ENCODE assay signal across 7 cellular contexts in genomic region chr6:163413054-163413344, GRCh38. TPM values are rescaled to one million over a fixed set of nuclear protein-coding genes. Genes with fewer than 3 reads are reported as not detected.
DNase-seq lines count a peak whose midpoint lies in the region; ATAC-seq and TF ChIP-seq lines count a peak whose summit lies in the region.

No MANE protein-coding gene starts in this region.

- H3K27ac Mint-ChIP-seq in activated B cell treated with CpG ODN at 0.5 μM for 24 hours = peak overlapping the region; percentile 91
- no peak overlapping the region for H3K27ac Mint-ChIP-seq in stimulated activated naive CD8-positive, alpha-beta T cell treated with anti-CD3 and anti-CD28 coated beads, Interleukin-15, amount 100 ng/mL, for 72 hours

- CTCF ChIA-PET in activated B cell treated with CpG ODN at 0.5 μM for 24 hours (lab: Charles Lee) = no interaction called here

- no peaks in the 10 kb centered on the region for H3K36me3 ChIP-seq in HUES6 (ENCODE audit: control insufficient read depth, insufficient read depth, low read length)

- peak overlapping the region; percentile 94; the same call in 1 of the 2 replicates for H3K27ac ChIP-seq in HUES6 (ENCODE audit: low read depth, low read length)

- DNase-seq in activated B cell treated with CpG ODN at 0.5 μM for 24 hours (no peak), GM19240 (ENCODE audit: insufficient read length, low spot score) (no peak), NCI-H524 treated with DMSO at 0.1 percent for 48 hours (lab: John Stamatoyannopoulos, UW) (no peak)
- DNase-seq in stimulated activated naive CD8-positive, alpha-beta T cell treated with anti-CD3 and anti-CD28 coated beads, Interleukin-15, amount 100 ng/mL, for 72 hours = no peak

- H3K9ac ChIP-seq in HUES6 (ENCODE audit: low read length) = peak overlapping the region; percentile 88

- POLR2A ChIA-PET in activated B cell treated with CpG ODN at 0.5 μM for 24 hours (lab: Charles Lee) = interaction anchor here (1.0 kb wide), 1 partner anchor 254 kb away, joined by 4 read pairs; no protein-coding TSS in a partner anchor

- no peaks in the 10 kb centered on the region for H3K27me3 Mint-ChIP-seq in activated B cell treated with CpG ODN at 0.5 μM for 24 hours
- H3K27me3 Mint-ChIP-seq in stimulated activated naive CD8-positive, alpha-beta T cell treated with anti-CD3 and anti-CD28 coated beads, Interleukin-15, amount 100 ng/mL, for 72 hours = peaks cover 8% of the 10 kb centered on the region

- H3K9me3 ChIP-seq in HUES6 (ENCODE audit: control insufficient read depth, insufficient read depth, low read depth, low read length) = no peaks in the 10 kb centered on the region

- ATAC-seq in activated B cell treated with CpG ODN at 0.5 μM for 24 hours (ENCODE audit: low read depth) = no peak
- no peak for ATAC-seq in stimulated activated naive CD8-positive, alpha-beta T cell treated with anti-CD3 and anti-CD28 coated beads, Interleukin-15, amount 100 ng/mL, for 72 hours
- no peak for ATAC-seq in HG02885 (IDR thresholded peaks at IDR 0.05; ENCODE audit: poor library complexity, unreplicated experiment)

- H3K4me3 Mint-ChIP-seq in activated B cell treated with CpG ODN at 0.5 μM for 24 hours = peak overlapping the region; percentile 88
- H3K4me3 Mint-ChIP-seq in stimulated activated naive CD8-positive, alpha-beta T cell treated with anti-CD3 and anti-CD28 coated beads, Interleukin-15, amount 100 ng/mL, for 72 hours = peak overlapping the region; percentile 73 to 94

- peak overlapping the region; percentile 76 for H3K4me3 ChIP-seq in HUES6 (ENCODE audit: low read depth, low read length)
- H3K4me3 ChIP-seq in iPS-11a (ENCODE audit: low read depth, low read length) = peak overlapping the region; percentile 60

- H3K27me3 ChIP-seq in HUES6 (ENCODE audit: control insufficient read depth, insufficient read depth, low read length) = no peaks in the 10 kb centered on the region

- H3K4me1 ChIP-seq in HUES6 (ENCODE audit: control insufficient read depth, insufficient read depth, low read length) = peaks cover 13% of the 10 kb centered on the region

- H3K9me3 Mint-ChIP-seq in activated B cell treated with CpG ODN at 0.5 μM for 24 hours = no peaks in the 10 kb centered on the region
- no peaks in the 10 kb centered on the region for H3K9me3 Mint-ChIP-seq in stimulated activated naive CD8-positive, alpha-beta T cell treated with anti-CD3 and anti-CD28 coated beads, Interleukin-15, amount 100 ng/mL, for 72 hours

- intact Hi-C loops in activated B cell treated with CpG ODN at 0.5 μM for 24 hours (cut with micrococcal nuclease) = loop anchor here (1.0 to 2.0 kb wide), 2 partner anchors 300 to 686 kb away; partner anchors contain the start of genes PACRG and PRKN

- peaks cover 34% of the 10 kb centered on the region for H3K4me1 Mint-ChIP-seq in activated B cell treated with CpG ODN at 0.5 μM for 24 hours
- peaks cover 34% of the 10 kb centered on the region for H3K4me1 Mint-ChIP-seq in stimulated activated naive CD8-positive, alpha-beta T cell treated with anti-CD3 and anti-CD28 coated beads, Interleukin-15, amount 100 ng/mL, for 72 hours

- H3K36me3 Mint-ChIP-seq in activated B cell treated with CpG ODN at 0.5 μM for 24 hours (ENCODE audit: low read depth) = peaks cover 7% of the 10 kb centered on the region

- TF ChIP-seq CTCF in activated B cell treated with CpG ODN at 0.5 μM for 24 hours (IDR thresholded peaks at IDR 0.05) = no peak

RNA-seq across cellular contexts. Expression of gene QKI, which starts 1.5 kb away (rescaled TPM):
- total RNA-seq in activated B cell treated with CpG ODN at 0.5 μM for 24 hours = 61.5 and 66.6 TPM in 2 replicates
